29 cellular contexts compared by ENCODE assay signal in the genomic region with DNA sequence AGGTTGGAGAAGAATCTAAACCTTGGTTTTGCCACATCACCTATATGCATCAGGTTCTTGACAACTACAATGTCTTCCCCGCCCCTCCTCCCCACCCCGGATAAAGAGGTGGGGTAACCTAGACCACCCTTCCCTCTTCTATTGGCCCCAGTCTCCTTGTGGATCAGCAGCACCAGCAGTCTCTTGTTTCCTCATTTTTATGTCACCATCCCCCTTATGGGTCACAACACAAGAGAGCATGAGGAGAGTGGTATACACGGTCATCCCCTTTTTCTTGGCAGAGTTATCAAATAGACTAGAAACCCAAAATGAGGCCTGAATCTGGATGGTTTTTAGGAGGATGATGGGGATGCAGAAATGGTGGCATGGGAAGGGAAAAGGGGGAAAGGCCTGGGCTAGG. TPM values are rescaled to one million over a fixed set of nuclear protein-coding genes. Genes with fewer than 3 reads are reported as not detected.
"Had no signal": no experiment of that assay in that cellular context is flagged by ENCODE, and none has a peak within 500 bp of the region (broad histone marks: within the 10 kb centered on the region; RNA-seq: fewer than 3 reads in every experiment).

No MANE protein-coding gene starts in this region.

- H3K9me3 Mint-ChIP-seq: activated CD4-positive, alpha-beta memory T cell treated with anti-CD3 and anti-CD28 coated beads, Interleukin-2, amount 10 ng/mL, durations not matched to agents 7 days and 5 days; activated CD4-positive, alpha-beta T cell treated with anti-CD3 and anti-CD28 coated beads, Interleukin-2, amount 10 ng/mL, durations not matched to agents 7 days and 5 days; activated T-cell treated with anti-CD3 and anti-CD28 coated beads, Interleukin-2, amount 50 U/mL, for 24 hours; naive B cell; type B pancreatic cell; WTC11 had no signal

- H3K27ac ChIP-seq: brain microvascular endothelial cell, parathyroid adenoma, psoas muscle, testis, uterus had no signal

- H3K4me3 Mint-ChIP-seq: activated CD4-positive, alpha-beta memory T cell treated with anti-CD3 and anti-CD28 coated beads, Interleukin-2, amount 10 ng/mL, durations not matched to agents 7 days and 5 days; activated CD4-positive, alpha-beta T cell treated with anti-CD3 and anti-CD28 coated beads, Interleukin-2, amount 10 ng/mL, durations not matched to agents 7 days and 5 days; activated T-cell treated with anti-CD3 and anti-CD28 coated beads, Interleukin-2, amount 50 U/mL, for 24 hours; type B pancreatic cell; WTC11 had no signal

- ATAC-seq: psoas muscle, WTC11 had no signal

- DNase-seq: activated CD4-positive, alpha-beta memory T cell treated with anti-CD3 and anti-CD28 coated beads, Interleukin-2, amount 10 ng/mL, durations not matched to agents 7 days and 5 days; activated CD4-positive, alpha-beta T cell treated with anti-CD3 and anti-CD28 coated beads for 1 hour; activated CD4-positive, alpha-beta T cell treated with anti-CD3 and anti-CD28 coated beads, Interleukin-2, amount 10 ng/mL, durations not matched to agents 7 days and 5 days; activated CD8-positive, alpha-beta memory T cell treated with anti-CD3 and anti-CD28 coated beads, Interleukin-2, amount 50 U/mL, for 48 hours; activated gamma-delta T cell treated with Interleukin-2 at 50 U/mL for 16 hours; activated naive CD4-positive, alpha-beta T cell treated with anti-CD3 and anti-CD28 coated beads, Interleukin-2, amount 50 U/mL, for 16 hours; activated T-cell treated with anti-CD3 and anti-CD28 coated beads, Interleukin-2, amount 50 U/mL, for 24 hours; amniotic stem cell; brain microvascular endothelial cell; foreskin fibroblast; head of caudate nucleus; hypothalamus; mammary epithelial cell; naive B cell; occipital lobe; psoas muscle; stimulated activated CD4-positive, alpha-beta T cell treated with anti-CD3 and anti-CD28 coated beads, Interleukin-2, amount 100 ng/mL, for 48 hours; stimulated activated naive CD4-positive, alpha-beta T cell treated with Interleukin-2 at 50 U/mL for 16 hours; T-helper 2 cell; testis; uterus had no signal

- H3K4me3 ChIP-seq: psoas muscle, testis, uterus had no signal

- H3K9me3 ChIP-seq: psoas muscle, testis, uterus had no signal

- H3K36me3 Mint-ChIP-seq: naive B cell, type B pancreatic cell, WTC11 had no signal

- H3K4me1 Mint-ChIP-seq: activated CD4-positive, alpha-beta memory T cell treated with anti-CD3 and anti-CD28 coated beads, Interleukin-2, amount 10 ng/mL, durations not matched to agents 7 days and 5 days; activated CD4-positive, alpha-beta T cell treated with anti-CD3 and anti-CD28 coated beads, Interleukin-2, amount 10 ng/mL, durations not matched to agents 7 days and 5 days; WTC11 had no signal

- H3K27ac Mint-ChIP-seq: activated CD4-positive, alpha-beta memory T cell treated with anti-CD3 and anti-CD28 coated beads, Interleukin-2, amount 10 ng/mL, durations not matched to agents 7 days and 5 days; activated CD4-positive, alpha-beta T cell treated with anti-CD3 and anti-CD28 coated beads, Interleukin-2, amount 10 ng/mL, durations not matched to agents 7 days and 5 days; activated T-cell treated with anti-CD3 and anti-CD28 coated beads, Interleukin-2, amount 50 U/mL, for 24 hours; type B pancreatic cell; WTC11 had no signal

- H3K36me3 ChIP-seq: brain microvascular endothelial cell, uterus had no signal

- H3K4me1 ChIP-seq: parathyroid adenoma, psoas muscle, testis, uterus had no signal

- H3K27me3 ChIP-seq: brain microvascular endothelial cell, testis had no signal

RNA-seq across cellular contexts. Expression of a gene that starts 1.2 kb away (rescaled TPM):
- total RNA-seq: activated CD4-positive, alpha-beta memory T cell treated with anti-CD3 and anti-CD28 coated beads, Interleukin-2, amount 10 ng/mL, durations not matched to agents 7 days and 5 days; activated CD4-positive, alpha-beta T cell treated with anti-CD3 and anti-CD28 coated beads, Interleukin-2, amount 10 ng/mL, durations not matched to agents 7 days and 5 days; astrocyte; cerebellum; endothelial cell of umbilical vein; kidney epithelial cell; mammary epithelial cell; occipital lobe; WTC11 had no signal
- polyA plus RNA-seq: endothelial cell of umbilical vein, mammary epithelial cell, neural cell had no signal

RNA-seq across cellular contexts. Expression of a gene that starts 38.7 kb away (rescaled TPM):
- total RNA-seq: activated CD4-positive, alpha-beta memory T cell treated with anti-CD3 and anti-CD28 coated beads, Interleukin-2, amount 10 ng/mL, durations not matched to agents 7 days and 5 days; activated CD4-positive, alpha-beta T cell treated with anti-CD3 and anti-CD28 coated beads, Interleukin-2, amount 10 ng/mL, durations not matched to agents 7 days and 5 days; endothelial cell of umbilical vein; kidney epithelial cell; mammary epithelial cell; WTC11 had no signal
- polyA plus RNA-seq: mammary epithelial cell, neural cell had no signal

RNA-seq across cellular contexts. Expression of a gene that starts 58.9 kb away (rescaled TPM):
- total RNA-seq: activated CD4-positive, alpha-beta memory T cell treated with anti-CD3 and anti-CD28 coated beads, Interleukin-2, amount 10 ng/mL, durations not matched to agents 7 days and 5 days; activated CD4-positive, alpha-beta T cell treated with anti-CD3 and anti-CD28 coated beads, Interleukin-2, amount 10 ng/mL, durations not matched to agents 7 days and 5 days; astrocyte; mammary epithelial cell had no signal
- polyA plus RNA-seq: mammary epithelial cell, neural cell had no signal
